ENCODE assay signal across 1 cellular context in the genomic region with DNA sequence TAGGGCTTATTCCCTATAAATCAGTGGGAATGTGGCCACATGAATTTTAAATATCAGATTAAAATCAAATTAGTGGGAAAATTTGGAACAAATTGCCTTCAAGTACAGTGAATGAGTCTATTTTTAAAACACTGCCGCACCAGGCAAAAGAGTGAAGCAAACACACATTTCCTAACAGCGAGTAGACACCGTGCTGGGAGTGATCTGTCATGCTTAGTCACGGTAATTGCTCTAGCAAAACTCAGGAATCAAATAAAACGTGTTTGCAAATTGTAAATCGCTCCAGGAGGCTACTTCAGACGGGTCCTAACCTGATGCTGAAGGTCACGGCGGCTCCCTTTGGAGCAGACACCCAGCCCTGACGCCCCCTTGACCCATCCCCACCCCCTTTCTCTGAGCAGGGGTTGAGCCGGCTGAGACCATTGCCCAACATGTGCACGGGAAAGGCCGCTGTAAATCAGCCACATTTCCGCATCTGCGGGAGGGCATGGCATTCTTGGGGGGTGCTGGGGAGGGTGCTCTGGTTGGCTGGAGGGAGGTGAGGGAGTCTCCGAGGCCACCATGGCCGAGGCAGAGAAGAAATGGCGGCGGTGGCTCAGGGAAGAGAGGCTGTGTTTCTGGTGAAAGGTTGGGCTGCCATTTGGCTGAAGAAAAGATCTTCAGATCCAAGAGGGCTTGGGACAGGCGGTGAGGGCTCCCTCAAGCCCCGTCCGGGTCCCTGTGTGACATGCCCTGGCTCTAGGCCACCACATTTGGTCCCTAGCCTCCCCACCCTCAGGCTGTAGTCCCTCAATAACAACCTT.
TF ChIP-seq lines count a peak whose summit lies in the region.

No MANE protein-coding gene starts in this region.

TF ChIP-seq in HepG2, 621 proteins besides CTCF, POLR2A, EP300 and RAD21 (continues in another document):
- TF ChIP-seq, protein P1, sequence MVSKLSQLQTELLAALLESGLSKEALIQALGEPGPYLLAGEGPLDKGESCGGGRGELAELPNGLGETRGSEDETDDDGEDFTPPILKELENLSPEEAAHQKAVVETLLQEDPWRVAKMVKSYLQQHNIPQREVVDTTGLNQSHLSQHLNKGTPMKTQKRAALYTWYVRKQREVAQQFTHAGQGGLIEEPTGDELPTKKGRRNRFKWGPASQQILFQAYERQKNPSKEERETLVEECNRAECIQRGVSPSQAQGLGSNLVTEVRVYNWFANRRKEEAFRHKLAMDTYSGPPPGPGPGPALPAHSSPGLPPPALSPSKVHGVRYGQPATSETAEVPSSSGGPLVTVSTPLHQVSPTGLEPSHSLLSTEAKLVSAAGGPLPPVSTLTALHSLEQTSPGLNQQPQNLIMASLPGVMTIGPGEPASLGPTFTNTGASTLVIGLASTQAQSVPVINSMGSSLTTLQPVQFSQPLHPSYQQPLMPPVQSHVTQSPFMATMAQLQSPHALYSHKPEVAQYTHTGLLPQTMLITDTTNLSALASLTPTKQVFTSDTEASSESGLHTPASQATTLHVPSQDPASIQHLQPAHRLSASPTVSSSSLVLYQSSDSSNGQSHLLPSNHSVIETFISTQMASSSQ (IDR thresholded peaks at IDR 0.05; ENCODE audit: low read depth) = peak; percentile 63
- TF ChIP-seq, protein P1 (CRISPR knock-in tag; IDR thresholded peaks at IDR 0.05; ENCODE audit: borderline replicate concordance) = peak; percentile 86; the same call in 1 of the 2 replicates
- TF ChIP-seq, protein P2, sequence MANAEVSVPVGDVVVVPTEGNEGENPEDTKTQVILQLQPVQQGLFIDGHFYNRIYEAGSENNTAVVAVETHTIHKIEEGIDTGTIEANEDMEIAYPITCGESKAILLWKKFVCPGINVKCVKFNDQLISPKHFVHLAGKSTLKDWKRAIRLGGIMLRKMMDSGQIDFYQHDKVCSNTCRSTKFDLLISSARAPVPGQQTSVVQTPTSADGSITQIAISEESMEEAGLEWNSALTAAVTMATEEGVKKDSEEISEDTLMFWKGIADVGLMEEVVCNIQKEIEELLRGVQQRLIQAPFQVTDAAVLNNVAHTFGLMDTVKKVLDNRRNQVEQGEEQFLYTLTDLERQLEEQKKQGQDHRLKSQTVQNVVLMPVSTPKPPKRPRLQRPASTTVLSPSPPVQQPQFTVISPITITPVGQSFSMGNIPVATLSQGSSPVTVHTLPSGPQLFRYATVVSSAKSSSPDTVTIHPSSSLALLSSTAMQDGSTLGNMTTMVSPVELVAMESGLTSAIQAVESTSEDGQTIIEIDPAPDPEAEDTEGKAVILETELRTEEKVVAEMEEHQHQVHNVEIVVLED (CRISPR knock-in tag; IDR thresholded peaks at IDR 0.05; ENCODE audit: borderline replicate concordance) = no peak
- TF ChIP-seq, protein P3, sequence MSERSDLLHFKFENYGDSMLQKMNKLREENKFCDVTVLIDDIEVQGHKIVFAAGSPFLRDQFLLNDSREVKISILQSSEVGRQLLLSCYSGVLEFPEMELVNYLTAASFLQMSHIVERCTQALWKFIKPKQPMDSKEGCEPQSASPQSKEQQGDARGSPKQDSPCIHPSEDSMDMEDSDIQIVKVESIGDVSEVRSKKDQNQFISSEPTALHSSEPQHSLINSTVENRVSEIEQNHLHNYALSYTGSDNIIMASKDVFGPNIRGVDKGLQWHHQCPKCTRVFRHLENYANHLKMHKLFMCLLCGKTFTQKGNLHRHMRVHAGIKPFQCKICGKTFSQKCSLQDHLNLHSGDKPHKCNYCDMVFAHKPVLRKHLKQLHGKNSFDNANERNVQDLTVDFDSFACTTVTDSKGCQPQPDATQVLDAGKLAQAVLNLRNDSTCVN (CRISPR knock-in tag; IDR thresholded peaks at IDR 0.05; ENCODE audit: borderline replicate concordance) = peak; percentile 52; the same call in 1 of the 2 replicates
- TF ChIP-seq ONECUT2 (CRISPR knock-in tag; IDR thresholded peaks at IDR 0.05) (0 out of 2 replicates have a peak, but pooled peaks have one; percentile 30), AGO2 (optimal IDR thresholded peaks at IDR 0.05; ENCODE audit: low read depth, low read length) (peak; percentile 45), ZNF746 (CRISPR knock-in tag; IDR thresholded peaks at IDR 0.05) (peak; percentile 80), RXRA (CRISPR knock-in tag; IDR thresholded peaks at IDR 0.05) (peak; percentile 92), ZNF879 (CRISPR knock-in tag; IDR thresholded peaks at IDR 0.05) (no peak), GATAD2A (CRISPR knock-in tag; IDR thresholded peaks at IDR 0.05) (peak; percentile 84), NFIC (IDR thresholded peaks at IDR 0.05; ENCODE audit: low read length) (peak; percentile 57; the same call in 1 of the 2 replicates), RBM39 (IDR thresholded peaks at IDR 0.05; ENCODE audit: low read depth, low read length, poor library complexity, severe bottlenecking) (peak; percentile 72), ZNF350 (CRISPR knock-in tag; IDR thresholded peaks at IDR 0.05; ENCODE audit: borderline replicate concordance, low read depth) (peak; percentile 57; the same call in 1 of the 2 replicates), NCOA2 (CRISPR knock-in tag; IDR thresholded peaks at IDR 0.05) (peak; percentile 81), NRL (CRISPR knock-in tag; IDR thresholded peaks at IDR 0.05; ENCODE audit: borderline replicate concordance) (peak; percentile 34; the same call in 1 of the 2 replicates), ZNF644 (CRISPR knock-in tag; IDR thresholded peaks at IDR 0.05; ENCODE audit: low read depth) (peak; percentile 65; the same call in 1 of the 2 replicates), MZF1 (CRISPR knock-in tag; IDR thresholded peaks at IDR 0.05; ENCODE audit: borderline replicate concordance) (no peak), GATAD1 (CRISPR knock-in tag; IDR thresholded peaks at IDR 0.05) (peak; percentile 58), MIER3 (CRISPR knock-in tag; IDR thresholded peaks at IDR 0.05; ENCODE audit: borderline replicate concordance) (peak; percentile 70; the same call in 1 of the 2 replicates), PHF20 (CRISPR knock-in tag; IDR thresholded peaks at IDR 0.05) (peak; percentile 35; the same call in 1 of the 2 replicates), GFI1 (CRISPR knock-in tag; IDR thresholded peaks at IDR 0.05; ENCODE audit: borderline replicate concordance) (peak; percentile 69; the same call in 1 of the 2 replicates), FOXJ3 (CRISPR knock-in tag; IDR thresholded peaks at IDR 0.05; ENCODE audit: borderline replicate concordance) (no peak; the same call in 1 of the 2 replicates)
- TF ChIP-seq, protein P4, sequence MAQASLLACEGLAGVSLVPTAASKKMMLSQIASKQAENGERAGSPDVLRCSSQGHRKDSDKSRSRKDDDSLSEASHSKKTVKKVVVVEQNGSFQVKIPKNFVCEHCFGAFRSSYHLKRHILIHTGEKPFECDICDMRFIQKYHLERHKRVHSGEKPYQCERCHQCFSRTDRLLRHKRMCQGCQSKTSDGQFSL (CRISPR knock-in tag; IDR thresholded peaks at IDR 0.05) = peak; percentile 94
- TF ChIP-seq, protein P5, sequence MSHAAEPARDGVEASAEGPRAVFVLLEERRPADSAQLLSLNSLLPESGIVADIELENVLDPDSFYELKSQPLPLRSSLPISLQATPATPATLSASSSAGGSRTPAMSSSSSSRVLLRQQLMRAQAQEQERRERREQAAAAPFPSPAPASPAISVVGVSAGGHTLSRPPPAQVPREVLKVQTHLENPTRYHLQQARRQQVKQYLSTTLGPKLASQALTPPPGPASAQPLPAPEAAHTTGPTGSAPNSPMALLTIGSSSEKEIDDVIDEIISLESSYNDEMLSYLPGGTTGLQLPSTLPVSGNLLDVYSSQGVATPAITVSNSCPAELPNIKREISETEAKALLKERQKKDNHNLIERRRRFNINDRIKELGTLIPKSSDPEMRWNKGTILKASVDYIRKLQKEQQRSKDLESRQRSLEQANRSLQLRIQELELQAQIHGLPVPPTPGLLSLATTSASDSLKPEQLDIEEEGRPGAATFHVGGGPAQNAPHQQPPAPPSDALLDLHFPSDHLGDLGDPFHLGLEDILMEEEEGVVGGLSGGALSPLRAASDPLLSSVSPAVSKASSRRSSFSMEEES (CRISPR knock-in tag; IDR thresholded peaks at IDR 0.05) = peak; percentile 20; the same call in 1 of the 2 replicates
- TF ChIP-seq, protein P6, sequence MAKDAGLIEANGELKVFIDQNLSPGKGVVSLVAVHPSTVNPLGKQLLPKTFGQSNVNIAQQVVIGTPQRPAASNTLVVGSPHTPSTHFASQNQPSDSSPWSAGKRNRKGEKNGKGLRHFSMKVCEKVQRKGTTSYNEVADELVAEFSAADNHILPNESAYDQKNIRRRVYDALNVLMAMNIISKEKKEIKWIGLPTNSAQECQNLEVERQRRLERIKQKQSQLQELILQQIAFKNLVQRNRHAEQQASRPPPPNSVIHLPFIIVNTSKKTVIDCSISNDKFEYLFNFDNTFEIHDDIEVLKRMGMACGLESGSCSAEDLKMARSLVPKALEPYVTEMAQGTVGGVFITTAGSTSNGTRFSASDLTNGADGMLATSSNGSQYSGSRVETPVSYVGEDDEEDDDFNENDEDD (CRISPR knock-in tag; IDR thresholded peaks at IDR 0.05; ENCODE audit: borderline replicate concordance) = 0 out of 2 replicates have a peak, but pooled peaks have one; percentile 62
- TF ChIP-seq, protein P7, sequence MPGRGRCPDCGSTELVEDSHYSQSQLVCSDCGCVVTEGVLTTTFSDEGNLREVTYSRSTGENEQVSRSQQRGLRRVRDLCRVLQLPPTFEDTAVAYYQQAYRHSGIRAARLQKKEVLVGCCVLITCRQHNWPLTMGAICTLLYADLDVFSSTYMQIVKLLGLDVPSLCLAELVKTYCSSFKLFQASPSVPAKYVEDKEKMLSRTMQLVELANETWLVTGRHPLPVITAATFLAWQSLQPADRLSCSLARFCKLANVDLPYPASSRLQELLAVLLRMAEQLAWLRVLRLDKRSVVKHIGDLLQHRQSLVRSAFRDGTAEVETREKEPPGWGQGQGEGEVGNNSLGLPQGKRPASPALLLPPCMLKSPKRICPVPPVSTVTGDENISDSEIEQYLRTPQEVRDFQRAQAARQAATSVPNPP (CRISPR knock-in tag; IDR thresholded peaks at IDR 0.05) = no peak
- TF ChIP-seq, protein P8, sequence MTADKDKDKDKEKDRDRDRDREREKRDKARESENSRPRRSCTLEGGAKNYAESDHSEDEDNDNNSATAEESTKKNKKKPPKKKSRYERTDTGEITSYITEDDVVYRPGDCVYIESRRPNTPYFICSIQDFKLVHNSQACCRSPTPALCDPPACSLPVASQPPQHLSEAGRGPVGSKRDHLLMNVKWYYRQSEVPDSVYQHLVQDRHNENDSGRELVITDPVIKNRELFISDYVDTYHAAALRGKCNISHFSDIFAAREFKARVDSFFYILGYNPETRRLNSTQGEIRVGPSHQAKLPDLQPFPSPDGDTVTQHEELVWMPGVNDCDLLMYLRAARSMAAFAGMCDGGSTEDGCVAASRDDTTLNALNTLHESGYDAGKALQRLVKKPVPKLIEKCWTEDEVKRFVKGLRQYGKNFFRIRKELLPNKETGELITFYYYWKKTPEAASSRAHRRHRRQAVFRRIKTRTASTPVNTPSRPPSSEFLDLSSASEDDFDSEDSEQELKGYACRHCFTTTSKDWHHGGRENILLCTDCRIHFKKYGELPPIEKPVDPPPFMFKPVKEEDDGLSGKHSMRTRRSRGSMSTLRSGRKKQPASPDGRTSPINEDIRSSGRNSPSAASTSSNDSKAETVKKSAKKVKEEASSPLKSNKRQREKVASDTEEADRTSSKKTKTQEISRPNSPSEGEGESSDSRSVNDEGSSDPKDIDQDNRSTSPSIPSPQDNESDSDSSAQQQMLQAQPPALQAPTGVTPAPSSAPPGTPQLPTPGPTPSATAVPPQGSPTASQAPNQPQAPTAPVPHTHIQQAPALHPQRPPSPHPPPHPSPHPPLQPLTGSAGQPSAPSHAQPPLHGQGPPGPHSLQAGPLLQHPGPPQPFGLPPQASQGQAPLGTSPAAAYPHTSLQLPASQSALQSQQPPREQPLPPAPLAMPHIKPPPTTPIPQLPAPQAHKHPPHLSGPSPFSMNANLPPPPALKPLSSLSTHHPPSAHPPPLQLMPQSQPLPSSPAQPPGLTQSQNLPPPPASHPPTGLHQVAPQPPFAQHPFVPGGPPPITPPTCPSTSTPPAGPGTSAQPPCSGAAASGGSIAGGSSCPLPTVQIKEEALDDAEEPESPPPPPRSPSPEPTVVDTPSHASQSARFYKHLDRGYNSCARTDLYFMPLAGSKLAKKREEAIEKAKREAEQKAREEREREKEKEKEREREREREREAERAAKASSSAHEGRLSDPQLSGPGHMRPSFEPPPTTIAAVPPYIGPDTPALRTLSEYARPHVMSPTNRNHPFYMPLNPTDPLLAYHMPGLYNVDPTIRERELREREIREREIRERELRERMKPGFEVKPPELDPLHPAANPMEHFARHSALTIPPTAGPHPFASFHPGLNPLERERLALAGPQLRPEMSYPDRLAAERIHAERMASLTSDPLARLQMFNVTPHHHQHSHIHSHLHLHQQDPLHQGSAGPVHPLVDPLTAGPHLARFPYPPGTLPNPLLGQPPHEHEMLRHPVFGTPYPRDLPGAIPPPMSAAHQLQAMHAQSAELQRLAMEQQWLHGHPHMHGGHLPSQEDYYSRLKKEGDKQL (CRISPR knock-in tag; IDR thresholded peaks at IDR 0.05; ENCODE audit: low read depth) = peak; percentile 58; the same call in 1 of the 2 replicates
- TF ChIP-seq, protein P9, sequence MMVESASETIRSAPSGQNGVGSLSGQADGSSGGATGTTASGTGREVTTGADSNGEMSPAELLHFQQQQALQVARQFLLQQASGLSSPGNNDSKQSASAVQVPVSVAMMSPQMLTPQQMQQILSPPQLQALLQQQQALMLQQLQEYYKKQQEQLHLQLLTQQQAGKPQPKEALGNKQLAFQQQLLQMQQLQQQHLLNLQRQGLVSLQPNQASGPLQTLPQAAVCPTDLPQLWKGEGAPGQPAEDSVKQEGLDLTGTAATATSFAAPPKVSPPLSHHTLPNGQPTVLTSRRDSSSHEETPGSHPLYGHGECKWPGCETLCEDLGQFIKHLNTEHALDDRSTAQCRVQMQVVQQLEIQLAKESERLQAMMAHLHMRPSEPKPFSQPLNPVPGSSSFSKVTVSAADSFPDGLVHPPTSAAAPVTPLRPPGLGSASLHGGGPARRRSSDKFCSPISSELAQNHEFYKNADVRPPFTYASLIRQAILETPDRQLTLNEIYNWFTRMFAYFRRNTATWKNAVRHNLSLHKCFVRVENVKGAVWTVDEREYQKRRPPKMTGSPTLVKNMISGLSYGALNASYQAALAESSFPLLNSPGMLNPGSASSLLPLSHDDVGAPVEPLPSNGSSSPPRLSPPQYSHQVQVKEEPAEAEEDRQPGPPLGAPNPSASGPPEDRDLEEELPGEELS (CRISPR knock-in tag; IDR thresholded peaks at IDR 0.05) = 0 out of 2 replicates have a peak, but pooled peaks have one; percentile 25
- TF ChIP-seq, protein P10, sequence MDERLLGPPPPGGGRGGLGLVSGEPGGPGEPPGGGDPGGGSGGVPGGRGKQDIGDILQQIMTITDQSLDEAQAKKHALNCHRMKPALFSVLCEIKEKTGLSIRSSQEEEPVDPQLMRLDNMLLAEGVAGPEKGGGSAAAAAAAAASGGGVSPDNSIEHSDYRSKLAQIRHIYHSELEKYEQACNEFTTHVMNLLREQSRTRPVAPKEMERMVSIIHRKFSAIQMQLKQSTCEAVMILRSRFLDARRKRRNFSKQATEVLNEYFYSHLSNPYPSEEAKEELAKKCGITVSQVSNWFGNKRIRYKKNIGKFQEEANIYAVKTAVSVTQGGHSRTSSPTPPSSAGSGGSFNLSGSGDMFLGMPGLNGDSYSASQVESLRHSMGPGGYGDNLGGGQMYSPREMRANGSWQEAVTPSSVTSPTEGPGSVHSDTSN (CRISPR knock-in tag; IDR thresholded peaks at IDR 0.05) = peak; percentile 18; the same call in 1 of the 2 replicates
